In the genomic region with DNA sequence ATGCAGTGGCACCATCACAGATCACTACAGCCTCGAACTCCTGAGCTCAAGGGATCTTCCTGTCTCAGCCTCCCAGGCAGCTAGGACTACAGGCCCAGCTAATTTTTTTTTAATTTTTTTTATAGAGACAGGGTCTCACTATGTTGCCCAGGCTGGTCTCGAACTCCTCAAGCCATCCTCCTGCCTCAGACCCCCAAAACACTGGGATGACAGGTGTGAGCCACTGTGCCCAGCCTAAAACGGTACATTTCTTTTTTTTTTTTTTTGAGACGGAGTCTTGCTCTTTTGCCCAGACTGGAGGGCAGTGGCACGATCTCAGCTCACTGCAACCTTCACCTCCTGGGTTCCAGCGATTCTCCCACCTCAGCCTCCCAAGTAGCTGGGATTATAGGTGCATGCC, we compare ENCODE assay signal across 8 cellular contexts. TPM values are rescaled to one million over a fixed set of nuclear protein-coding genes. Genes with fewer than 3 reads are reported as not detected.
DNase-seq lines count a peak whose midpoint lies in the region; ATAC-seq and TF ChIP-seq lines count a peak whose summit lies in the region.
"Not testable (repeated sequence)": the region's sequence is repeated elsewhere in the genome, so short reads cannot be mapped to it uniquely, and the experiment has no call there.

No MANE protein-coding gene starts in this region.

- peaks cover 95% of the 10 kb centered on the region for H4K20me1 ChIP-seq in Loucy (ENCODE audit: insufficient read depth, low read length, poor library complexity, severe bottlenecking)

- CTCF ChIA-PET in activated CD8-positive, alpha-beta T cell treated with anti-CD3 and anti-CD28 coated beads for 36 hours (lab: Charles Lee): interaction anchor here (0.9 to 1.3 kb wide), 4 partner anchors 54 to 122 kb away, joined by 3 read pairs; no protein-coding TSS in a partner anchor

- not testable (repeated sequence) for ATAC-seq in CD4-positive, CD25-positive, alpha-beta regulatory T cell (ENCODE audit: low read depth in 2 of 2); activated CD8-positive, alpha-beta T cell treated with anti-CD3 and anti-CD28 coated beads for 36 hours; activated naive CD8-positive, alpha-beta T cell treated with anti-CD3 and anti-CD28 coated beads, Interleukin-2, amount 50 U/mL, for 24 hours; naive thymus-derived CD8-positive, alpha-beta T cell

- not testable (repeated sequence) for H3K9me2 ChIP-seq in Loucy (replicated peaks; ENCODE audit: low read depth, low read length)

- not testable (repeated sequence) for H3K27me3 ChIP-seq in CD4-positive, CD25-positive, alpha-beta regulatory T cell (ENCODE audit: control insufficient read depth, insufficient read depth, low read length); Loucy (ENCODE audit: insufficient read depth, low read length, poor library complexity, severe bottlenecking)

- POLR2A ChIA-PET in activated CD8-positive, alpha-beta T cell treated with anti-CD3 and anti-CD28 coated beads for 36 hours (lab: Charles Lee): interaction anchor here (0.6 to 14.7 kb wide), 6 partner anchors 8 to 82 kb away, joined by 3 to 214 read pairs (median 4); a partner anchor contains a TSS
- POLR2A ChIA-PET in naive thymus-derived CD8-positive, alpha-beta T cell (lab: Charles Lee): interaction anchor here (0.7 to 25.9 kb wide), 9 partner anchors 2 to 114 kb away, joined by 3 to 643 read pairs (median 6); a partner anchor contains a TSS

- peaks cover 26 to 97% (median 69%) of the 10 kb centered on the region in 4 donors for H3K4me1 Mint-ChIP-seq in CD4-positive, CD25-positive, alpha-beta regulatory T cell
- peaks cover 86% of the 10 kb centered on the region for H3K4me1 Mint-ChIP-seq in T-helper 2 cell treated with Interferon-gamma antibody and Interleukin-4, amounts not matched to agents 5 μg/mL and 100 μg/mL, for 36 hours (ENCODE audit: low read depth)
- H3K4me1 Mint-ChIP-seq in activated CD8-positive, alpha-beta T cell treated with anti-CD3 and anti-CD28 coated beads for 36 hours (ENCODE audit: low read depth): peaks cover 88% of the 10 kb centered on the region
- peaks cover 83% of the 10 kb centered on the region for H3K4me1 Mint-ChIP-seq in activated T-helper 2 cell treated with anti-CD3 and anti-CD28 coated beads, Interferon-gamma antibody, Interleukin-2, Interleukin-4, amounts not matched to agents 10 μg/mL and 5 μg/mL and 100 μg/mL, durations not matched to agents 14 hours and 24 hours and 36 hours (ENCODE audit: low read depth)
- peaks cover 98% of the 10 kb centered on the region for H3K4me1 Mint-ChIP-seq in activated naive CD8-positive, alpha-beta T cell treated with anti-CD3 and anti-CD28 coated beads, Interleukin-2, amount 50 U/mL, for 24 hours
- peaks cover 59 to 95% (median 92%) of the 10 kb centered on the region in 4 donors for H3K4me1 Mint-ChIP-seq in naive thymus-derived CD8-positive, alpha-beta T cell
- H3K4me1 Mint-ChIP-seq in stimulated activated naive CD8-positive, alpha-beta T cell treated with anti-CD3 and anti-CD28 coated beads, Interleukin-15, Interleukin-2, amounts not matched to agents 100 ng/mL and 50 ng/mL, for 24 hours (ENCODE audit: low read depth): peaks cover 100% of the 10 kb centered on the region

- H3K79me2 ChIP-seq in Loucy (ENCODE audit: insufficient read depth, low read length): peaks cover 100% of the 10 kb centered on the region

- H3K9me3 Mint-ChIP-seq in CD4-positive, CD25-positive, alpha-beta regulatory T cell; T-helper 2 cell treated with Interferon-gamma antibody and Interleukin-4, amounts not matched to agents 5 μg/mL and 100 μg/mL, for 36 hours; activated CD8-positive, alpha-beta T cell treated with anti-CD3 and anti-CD28 coated beads for 36 hours; activated T-helper 2 cell treated with anti-CD3 and anti-CD28 coated beads, Interferon-gamma antibody, Interleukin-2, Interleukin-4, amounts not matched to agents 10 μg/mL and 5 μg/mL and 100 μg/mL, durations not matched to agents 14 hours and 24 hours and 36 hours; activated naive CD8-positive, alpha-beta T cell treated with anti-CD3 and anti-CD28 coated beads, Interleukin-2, amount 50 U/mL, for 24 hours; naive thymus-derived CD8-positive, alpha-beta T cell; stimulated activated naive CD8-positive, alpha-beta T cell treated with anti-CD3 and anti-CD28 coated beads, Interleukin-15, Interleukin-2, amounts not matched to agents 100 ng/mL and 50 ng/mL, for 24 hours: not testable (repeated sequence)

- H3K4me3 ChIP-seq in CD4-positive, CD25-positive, alpha-beta regulatory T cell (ENCODE audit: low read depth, low read length): peak overlapping the region; percentile 86
- H3K4me3 ChIP-seq in Loucy (ENCODE audit: low read length, poor library complexity, severe bottlenecking): not testable (repeated sequence)

- H3F3A ChIP-seq in Loucy (ENCODE audit: low read depth): not testable (repeated sequence)

- H3K4me3 Mint-ChIP-seq in CD4-positive, CD25-positive, alpha-beta regulatory T cell: peak overlapping the region; percentile 85 to 91 (median 88)
- H3K4me3 Mint-ChIP-seq in T-helper 2 cell treated with Interferon-gamma antibody and Interleukin-4, amounts not matched to agents 5 μg/mL and 100 μg/mL, for 36 hours: peak overlapping the region; percentile 80
- H3K4me3 Mint-ChIP-seq in activated CD8-positive, alpha-beta T cell treated with anti-CD3 and anti-CD28 coated beads for 36 hours: peak overlapping the region; percentile 71
- not testable (repeated sequence) for H3K4me3 Mint-ChIP-seq in activated T-helper 2 cell treated with anti-CD3 and anti-CD28 coated beads, Interferon-gamma antibody, Interleukin-2, Interleukin-4, amounts not matched to agents 10 μg/mL and 5 μg/mL and 100 μg/mL, durations not matched to agents 14 hours and 24 hours and 36 hours (ENCODE audit: low read depth); stimulated activated naive CD8-positive, alpha-beta T cell treated with anti-CD3 and anti-CD28 coated beads, Interleukin-15, Interleukin-2, amounts not matched to agents 100 ng/mL and 50 ng/mL, for 24 hours
- peak overlapping the region; percentile 60 for H3K4me3 Mint-ChIP-seq in activated naive CD8-positive, alpha-beta T cell treated with anti-CD3 and anti-CD28 coated beads, Interleukin-2, amount 50 U/mL, for 24 hours
- H3K4me3 Mint-ChIP-seq in naive thymus-derived CD8-positive, alpha-beta T cell: peak overlapping the region; percentile 58 to 94 (median 86)

- not testable (repeated sequence) for H3K27me3 Mint-ChIP-seq in CD4-positive, CD25-positive, alpha-beta regulatory T cell; T-helper 2 cell treated with Interferon-gamma antibody and Interleukin-4, amounts not matched to agents 5 μg/mL and 100 μg/mL, for 36 hours (ENCODE audit: low read depth); activated CD8-positive, alpha-beta T cell treated with anti-CD3 and anti-CD28 coated beads for 36 hours; activated T-helper 2 cell treated with anti-CD3 and anti-CD28 coated beads, Interferon-gamma antibody, Interleukin-2, Interleukin-4, amounts not matched to agents 10 μg/mL and 5 μg/mL and 100 μg/mL, durations not matched to agents 14 hours and 24 hours and 36 hours (ENCODE audit: low read depth); activated naive CD8-positive, alpha-beta T cell treated with anti-CD3 and anti-CD28 coated beads, Interleukin-2, amount 50 U/mL, for 24 hours; naive thymus-derived CD8-positive, alpha-beta T cell; stimulated activated naive CD8-positive, alpha-beta T cell treated with anti-CD3 and anti-CD28 coated beads, Interleukin-15, Interleukin-2, amounts not matched to agents 100 ng/mL and 50 ng/mL, for 24 hours

- H3K4me1 ChIP-seq in CD4-positive, CD25-positive, alpha-beta regulatory T cell (ENCODE audit: control insufficient read depth, insufficient read depth, low read length, poor library complexity, severe bottlenecking): peaks cover 100% of the 10 kb centered on the region
- H3K4me1 ChIP-seq in Loucy (ENCODE audit: insufficient read depth, low read length, poor library complexity, severe bottlenecking): peaks cover 48% of the 10 kb centered on the region

- peak overlapping the region; percentile 1 for H3K4me2 ChIP-seq in Loucy (ENCODE audit: low read depth, low read length, poor library complexity, severe bottlenecking)

- peak overlapping the region; percentile 92 to 100 (median 97) for H3K27ac Mint-ChIP-seq in CD4-positive, CD25-positive, alpha-beta regulatory T cell
- H3K27ac Mint-ChIP-seq in T-helper 2 cell treated with Interferon-gamma antibody and Interleukin-4, amounts not matched to agents 5 μg/mL and 100 μg/mL, for 36 hours: peak overlapping the region; percentile 78
- H3K27ac Mint-ChIP-seq in activated CD8-positive, alpha-beta T cell treated with anti-CD3 and anti-CD28 coated beads for 36 hours: peak overlapping the region; percentile 98
- H3K27ac Mint-ChIP-seq in activated T-helper 2 cell treated with anti-CD3 and anti-CD28 coated beads, Interferon-gamma antibody, Interleukin-2, Interleukin-4, amounts not matched to agents 10 μg/mL and 5 μg/mL and 100 μg/mL, durations not matched to agents 14 hours and 24 hours and 36 hours: peak overlapping the region; percentile 95
- H3K27ac Mint-ChIP-seq in activated naive CD8-positive, alpha-beta T cell treated with anti-CD3 and anti-CD28 coated beads, Interleukin-2, amount 50 U/mL, for 24 hours: peak overlapping the region; percentile 93
- peak overlapping the region; percentile 91 to 99 (median 98) for H3K27ac Mint-ChIP-seq in naive thymus-derived CD8-positive, alpha-beta T cell
- H3K27ac Mint-ChIP-seq in stimulated activated naive CD8-positive, alpha-beta T cell treated with anti-CD3 and anti-CD28 coated beads, Interleukin-15, Interleukin-2, amounts not matched to agents 100 ng/mL and 50 ng/mL, for 24 hours: peak overlapping the region; percentile 92

- H3K36me3 ChIP-seq in CD4-positive, CD25-positive, alpha-beta regulatory T cell (ENCODE audit: control insufficient read depth, insufficient read depth, low read length): peaks cover 44% of the 10 kb centered on the region
- peaks cover 46% of the 10 kb centered on the region; the same call in 1 of the 2 replicates for H3K36me3 ChIP-seq in Loucy (ENCODE audit: insufficient read depth, low read length)

- not testable (repeated sequence) for H2AFZ ChIP-seq in Loucy (ENCODE audit: low read length)

- TF ChIP-seq CTCF in Loucy (conservative IDR thresholded peaks at IDR 0.05; ENCODE audit: low read length); activated CD8-positive, alpha-beta T cell treated with anti-CD3 and anti-CD28 coated beads for 36 hours (IDR thresholded peaks at IDR 0.05): not testable (repeated sequence)

- not testable (repeated sequence) for H3K9me3 ChIP-seq in CD4-positive, CD25-positive, alpha-beta regulatory T cell (ENCODE audit: control insufficient read depth in 2 of 2, low read length in 2 of 2); Loucy (ENCODE audit: insufficient read depth, low read depth, low read length)

- H3K27ac ChIP-seq in CD4-positive, CD25-positive, alpha-beta regulatory T cell (ENCODE audit: insufficient read depth, low read length, poor library complexity, severe bottlenecking): peak overlapping the region; percentile 96

- not testable (repeated sequence) for DNase-seq in CD4-positive, CD25-positive, alpha-beta regulatory T cell; T-helper 2 cell treated with Interferon-gamma antibody and Interleukin-4, amounts not matched to agents 5 μg/mL and 100 μg/mL, for 36 hours (ENCODE audit: low spot score); activated CD8-positive, alpha-beta T cell treated with anti-CD3 and anti-CD28 coated beads for 36 hours; activated T-helper 2 cell treated with anti-CD3 and anti-CD28 coated beads, Interferon-gamma antibody, Interleukin-2, Interleukin-4, amounts not matched to agents 10 μg/mL and 5 μg/mL and 100 μg/mL, durations not matched to agents 14 hours and 24 hours and 36 hours (ENCODE audit: low spot score); activated naive CD8-positive, alpha-beta T cell treated with anti-CD3 and anti-CD28 coated beads, Interleukin-2, amount 50 U/mL, for 24 hours; naive thymus-derived CD8-positive, alpha-beta T cell

- intact Hi-C loops in activated CD8-positive, alpha-beta T cell treated with anti-CD3 and anti-CD28 coated beads for 36 hours (cut with micrococcal nuclease); activated T-helper 2 cell treated with anti-CD3 and anti-CD28 coated beads, Interferon-gamma antibody, Interleukin-2, Interleukin-4, amounts not matched to agents 10 μg/mL and 5 μg/mL and 100 μg/mL, durations not matched to agents 14 hours and 24 hours and 36 hours (cut with micrococcal nuclease): not testable (repeated sequence)

- peaks cover 60% of the 10 kb centered on the region for H3K36me3 Mint-ChIP-seq in CD4-positive, CD25-positive, alpha-beta regulatory T cell
- peaks cover 81% of the 10 kb centered on the region for H3K36me3 Mint-ChIP-seq in T-helper 2 cell treated with Interferon-gamma antibody and Interleukin-4, amounts not matched to agents 5 μg/mL and 100 μg/mL, for 36 hours (ENCODE audit: low read depth)
- H3K36me3 Mint-ChIP-seq in activated CD8-positive, alpha-beta T cell treated with anti-CD3 and anti-CD28 coated beads for 36 hours (ENCODE audit: low read depth): peaks cover 69% of the 10 kb centered on the region
- peaks cover 83% of the 10 kb centered on the region for H3K36me3 Mint-ChIP-seq in activated T-helper 2 cell treated with anti-CD3 and anti-CD28 coated beads, Interferon-gamma antibody, Interleukin-2, Interleukin-4, amounts not matched to agents 10 μg/mL and 5 μg/mL and 100 μg/mL, durations not matched to agents 14 hours and 24 hours and 36 hours (ENCODE audit: low read depth)
- H3K36me3 Mint-ChIP-seq in activated naive CD8-positive, alpha-beta T cell treated with anti-CD3 and anti-CD28 coated beads, Interleukin-2, amount 50 U/mL, for 24 hours (ENCODE audit: low read depth): peaks cover 50% of the 10 kb centered on the region
- H3K36me3 Mint-ChIP-seq in naive thymus-derived CD8-positive, alpha-beta T cell: peaks cover 0 to 76% (median 21%) of the 10 kb centered on the region in 3 donors
- H3K36me3 Mint-ChIP-seq in stimulated activated naive CD8-positive, alpha-beta T cell treated with anti-CD3 and anti-CD28 coated beads, Interleukin-15, Interleukin-2, amounts not matched to agents 100 ng/mL and 50 ng/mL, for 24 hours (ENCODE audit: low read depth): peaks cover 66% of the 10 kb centered on the region

- H3K9ac ChIP-seq in Loucy (ENCODE audit: low read depth, low read length, poor library complexity, severe bottlenecking): not testable (repeated sequence)

RNA-seq across cellular contexts. Expression of a gene that starts 8.4 kb away (rescaled TPM):
- total RNA-seq in CD4-positive, CD25-positive, alpha-beta regulatory T cell: 466 TPM
- 10 to 100 TPM; 25.9 to 35.6 (median 31.0) TPM for polyA plus RNA-seq in CD4-positive, CD25-positive, alpha-beta regulatory T cell
- total RNA-seq in activated CD8-positive, alpha-beta T cell treated with anti-CD3 and anti-CD28 coated beads for 36 hours: 10 to 100 TPM; 83.6 to 87.8 TPM
- 95.3 and 100 TPM in 2 replicates for total RNA-seq in activated T-helper 2 cell treated with anti-CD3 and anti-CD28 coated beads, Interferon-gamma antibody, Interleukin-2, Interleukin-4, amounts not matched to agents 10 μg/mL and 5 μg/mL and 100 μg/mL, durations not matched to agents 14 hours and 24 hours and 36 hours
- 100 to 1,000 TPM; 300 to 322 TPM for total RNA-seq in naive thymus-derived CD8-positive, alpha-beta T cell
- polyA plus RNA-seq in naive thymus-derived CD8-positive, alpha-beta T cell: 10 to 100 TPM; 23.4 to 41.9 (median 24.0) TPM
